In genomic region chr4:153522800-153523089, GRCh38 we compare ENCODE assay signal across 8 cellular contexts. TPM values are rescaled to one million over a fixed set of nuclear protein-coding genes. Genes with fewer than 3 reads are reported as not detected.
DNase-seq lines count a peak whose midpoint lies in the region; ATAC-seq lines count a peak whose summit lies in the region.

No MANE protein-coding gene starts in this region.

- ATAC-seq in GM19372 (IDR thresholded peaks at IDR 0.05; ENCODE audit: low read depth, unreplicated experiment), result peak; percentile 46
- peak; percentile 40 for ATAC-seq in HG03108 (IDR thresholded peaks at IDR 0.05; ENCODE audit: unreplicated experiment)
- no peak for ATAC-seq in HG03025 (IDR thresholded peaks at IDR 0.05; ENCODE audit: low FRiP score, unreplicated experiment)

- H3K36me3 Mint-ChIP-seq in activated T-helper 1 cell treated with anti-CD3 and anti-CD28 coated beads, Interleukin-12 subunit alpha, Interleukin-12 subunit beta, Interleukin-2, Interleukin-4 antibody, amounts not matched to agents 30 ng/mL and 10 ng/mL and 1 ng/mL, durations not matched to agents 14 hours and 24 hours and 36 hours (ENCODE audit: low read depth), result peaks cover 28% of the 10 kb centered on the region

- no peaks in the 10 kb centered on the region for H3K9me3 Mint-ChIP-seq in activated T-helper 1 cell treated with anti-CD3 and anti-CD28 coated beads, Interleukin-12 subunit alpha, Interleukin-12 subunit beta, Interleukin-2, Interleukin-4 antibody, amounts not matched to agents 30 ng/mL and 10 ng/mL and 1 ng/mL, durations not matched to agents 14 hours and 24 hours and 36 hours

- intact Hi-C loops in activated T-helper 1 cell treated with anti-CD3 and anti-CD28 coated beads, Interleukin-12 subunit alpha, Interleukin-12 subunit beta, Interleukin-2, Interleukin-4 antibody, amounts not matched to agents 30 ng/mL and 10 ng/mL and 1 ng/mL, durations not matched to agents 14 hours and 24 hours and 36 hours (cut with micrococcal nuclease), result loop anchor here (1.0 to 10.0 kb wide), 9 partner anchors 8 to 1038 kb away; partner anchors contain the start of genes FBXW7 and TMEM131L

- peak; percentile 46 for DNase-seq in activated T-helper 1 cell treated with anti-CD3 and anti-CD28 coated beads, Interleukin-12 subunit alpha, Interleukin-12 subunit beta, Interleukin-2, Interleukin-4 antibody, amounts not matched to agents 30 ng/mL and 10 ng/mL and 1 ng/mL, durations not matched to agents 14 hours and 24 hours and 36 hours (ENCODE audit: low spot score)
- peak; percentile 71 for DNase-seq in stimulated activated CD8-positive, alpha-beta memory T cell treated with anti-CD3 and anti-CD28 coated beads, Interleukin-4, amount 100 ng/mL, for 48 hours
- no peak for DNase-seq in GM03348 (ENCODE audit: low spot score)
- no peak for DNase-seq in cerebellum (ENCODE audit: low spot score)
- no peak for DNase-seq in NCI-H2196 (lab: John Stamatoyannopoulos, UW; ENCODE audit: unreplicated experiment)

- H3K27ac Mint-ChIP-seq in activated T-helper 1 cell treated with anti-CD3 and anti-CD28 coated beads, Interleukin-12 subunit alpha, Interleukin-12 subunit beta, Interleukin-2, Interleukin-4 antibody, amounts not matched to agents 30 ng/mL and 10 ng/mL and 1 ng/mL, durations not matched to agents 14 hours and 24 hours and 36 hours, result peak overlapping the region; percentile 91

- peaks cover 89% of the 10 kb centered on the region for H3K4me1 Mint-ChIP-seq in activated T-helper 1 cell treated with anti-CD3 and anti-CD28 coated beads, Interleukin-12 subunit alpha, Interleukin-12 subunit beta, Interleukin-2, Interleukin-4 antibody, amounts not matched to agents 30 ng/mL and 10 ng/mL and 1 ng/mL, durations not matched to agents 14 hours and 24 hours and 36 hours (ENCODE audit: low read depth)

- no peaks in the 10 kb centered on the region for H3K27me3 Mint-ChIP-seq in activated T-helper 1 cell treated with anti-CD3 and anti-CD28 coated beads, Interleukin-12 subunit alpha, Interleukin-12 subunit beta, Interleukin-2, Interleukin-4 antibody, amounts not matched to agents 30 ng/mL and 10 ng/mL and 1 ng/mL, durations not matched to agents 14 hours and 24 hours and 36 hours (ENCODE audit: insufficient read depth)

- H3K4me3 Mint-ChIP-seq in activated T-helper 1 cell treated with anti-CD3 and anti-CD28 coated beads, Interleukin-12 subunit alpha, Interleukin-12 subunit beta, Interleukin-2, Interleukin-4 antibody, amounts not matched to agents 30 ng/mL and 10 ng/mL and 1 ng/mL, durations not matched to agents 14 hours and 24 hours and 36 hours, result peak overlapping the region; percentile 60

RNA-seq across cellular contexts. Expression of gene TMEM131L, which starts 56.6 kb away (rescaled TPM):
- total RNA-seq in activated T-helper 1 cell treated with anti-CD3 and anti-CD28 coated beads, Interleukin-12 subunit alpha, Interleukin-12 subunit beta, Interleukin-2, Interleukin-4 antibody, amounts not matched to agents 30 ng/mL and 10 ng/mL and 1 ng/mL, durations not matched to agents 14 hours and 24 hours and 36 hours, result 39.5 and 42.2 TPM in 2 replicates
- 35.9 TPM for total RNA-seq in cerebellum

Comparison
In these comparisons a context has a peak if more than half of its experiments do, and no peak if none do; other contexts are left out.
1. DNase-seq: peak in activated T-helper 1 cell treated with anti-CD3 and anti-CD28 coated beads, Interleukin-12 subunit alpha, Interleukin-12 subunit beta, Interleukin-2, Interleukin-4 antibody, amounts not matched to agents 30 ng/mL and 10 ng/mL and 1 ng/mL, durations not matched to agents 14 hours and 24 hours and 36 hours (single experiment) and stimulated activated CD8-positive, alpha-beta memory T cell treated with anti-CD3 and anti-CD28 coated beads, Interleukin-4, amount 100 ng/mL, for 48 hours (single experiment); none in GM03348 (single experiment), cerebellum (single experiment) and NCI-H2196 (single experiment).